In the genomic region with DNA sequence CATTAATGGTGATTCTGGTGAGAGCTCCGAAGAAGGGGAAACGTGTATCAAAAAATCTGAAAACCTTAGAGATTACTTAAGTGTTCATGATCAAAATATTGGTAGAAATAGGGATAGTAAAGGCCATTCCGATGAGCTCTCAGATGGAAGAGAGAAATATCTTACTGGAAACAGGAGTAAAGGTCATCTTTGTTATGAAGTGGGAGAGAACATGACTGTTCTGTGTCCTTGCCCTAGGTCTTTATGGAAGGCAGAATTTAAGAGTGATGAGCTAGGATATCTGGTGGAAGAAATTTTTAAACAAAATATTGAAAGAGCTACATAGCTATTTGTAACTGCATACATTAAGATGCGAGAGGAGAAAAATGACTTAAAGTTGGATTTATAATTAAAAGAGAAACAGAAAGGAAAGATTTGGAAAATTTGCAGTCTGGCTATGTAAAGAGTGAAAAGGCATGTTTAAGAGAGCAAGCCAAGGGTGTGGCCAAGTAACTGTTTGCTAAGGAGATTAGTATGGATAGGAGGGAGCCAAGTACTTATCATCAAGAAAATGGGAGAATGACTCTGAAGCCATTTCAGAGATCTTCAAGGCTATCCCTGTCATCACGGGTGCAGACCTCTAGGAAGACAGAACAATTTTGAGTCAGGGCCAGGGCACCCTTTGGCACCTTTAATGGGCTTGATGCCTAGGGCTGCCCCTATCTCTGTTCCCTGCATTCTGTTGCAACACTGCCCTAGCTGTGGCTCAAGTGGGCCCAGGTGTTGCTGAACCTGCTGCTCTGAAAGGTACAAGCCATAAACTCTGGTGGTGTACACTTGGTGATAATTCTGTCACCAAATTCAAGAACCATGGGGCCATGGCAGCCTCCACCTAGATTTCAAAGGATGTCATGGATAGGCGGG, we compare ENCODE assay signal across 26 cellular contexts. TPM values are rescaled to one million over a fixed set of nuclear protein-coding genes. Genes with fewer than 3 reads are reported as not detected.
DNase-seq lines count a peak whose midpoint lies in the region; ATAC-seq, FAIRE-seq and TF ChIP-seq lines count a peak whose summit lies in the region.
"Had no signal": no experiment of that assay in that cellular context is flagged by ENCODE, and none has a peak within 500 bp of the region (broad histone marks: within the 10 kb centered on the region; RNA-seq: fewer than 3 reads in every experiment).

No MANE protein-coding gene starts in this region.

- no peak overlapping the region for H2AFZ ChIP-seq in HepG2 (ENCODE audit: low read length)
- H2AFZ ChIP-seq: GM23338, neural progenitor cell had no signal

- DNase-seq in Right ventricle myocardium superior (peak; percentile 46), right atrium auricular region (ENCODE audit: low spot score) (no peak), fibroblast of mammary gland (ENCODE audit: low read depth) (peak; percentile 19), HepG2 (ENCODE audit: low spot score) (no peak), vagina (ENCODE audit: extremely low spot score in 2 of 2) (no peak), urothelium cell line (ENCODE audit: low spot score) (no peak), GM20000 (ENCODE audit: low spot score) (no peak)
- DNase-seq: activated CD4-positive, alpha-beta T cell treated with anti-CD3 and anti-CD28 coated beads, Interleukin-2, amount 10 ng/mL, durations not matched to agents 24 days and 14 days; activated CD8-positive, alpha-beta memory T cell treated with anti-CD3 and anti-CD28 coated beads, Interleukin-2, amount 10 ng/mL, durations not matched to agents 7 days and 5 days; cerebellar nuclear complex; COR-L47; DMS79 treated with DMSO at 0.1 percent for 48 hours; NCI-H1105 treated with DMSO at 0.1 percent for 48 hours; NCI-H2081; NCI-H510A; NK-92 treated with Interleukin-12 subunit alpha and Interleukin-12 subunit beta, amount 100 ng/mL, for 24 hours; stimulated activated CD4-positive, alpha-beta T cell treated with anti-CD3 and anti-CD28 coated beads, Interleukin-12 subunit alpha, Interleukin-12 subunit beta, amount 100 ng/mL, for 4 hours; stimulated activated naive CD8-positive, alpha-beta T cell treated with anti-CD3 and anti-CD28 coated beads, Interleukin-15, amount 100 ng/mL, for 72 hours; T-helper 2 cell; transverse colon had no signal

- H3K4me1 ChIP-seq in right atrium auricular region (peaks cover 0 to 24% of the 10 kb centered on the region in 2 donors), HepG2 (ENCODE audit: insufficient read depth, low read length) (peaks cover 38% of the 10 kb centered on the region), vagina (peaks cover 46% of the 10 kb centered on the region)
- H3K4me1 ChIP-seq: ascending aorta had no signal

- H3K9ac ChIP-seq in HepG2 (ENCODE audit: insufficient read depth, low read depth, low read length): no peak overlapping the region
- H3K9ac ChIP-seq: neural progenitor cell had no signal

- peaks cover 84% of the 10 kb centered on the region for H3K79me2 ChIP-seq in HepG2 (ENCODE audit: insufficient read depth, low read length)

- H3K9me3 ChIP-seq in right atrium auricular region (no peaks in the 10 kb centered on the region), HepG2 (ENCODE audit: low read length) (no peaks in the 10 kb centered on the region), vagina (no peaks in the 10 kb centered on the region)
- H3K9me3 ChIP-seq: ascending aorta, transverse colon had no signal

- WGBS in HepG2 (ENCODE audit: low lambda C conversion rate): 90% methylated on average over 6 of the region's 6 CpGs

- TF ChIP-seq CTCF in right atrium auricular region (IDR thresholded peaks at IDR 0.05) (no peak), fibroblast of mammary gland (conservative IDR thresholded peaks at IDR 0.05; ENCODE audit: control insufficient read depth, insufficient read depth, low read depth, low read length) (no peak), HepG2 (CRISPR knock-in tag; IDR thresholded peaks at IDR 0.05) (no peak), vagina (IDR thresholded peaks at IDR 0.05) (no peak), GM20000 (IDR thresholded peaks at IDR 0.05; ENCODE audit: extremely low read depth, missing control alignments) (no peak)

- no peak overlapping the region for H3K4me3 ChIP-seq in right atrium auricular region
- no peak overlapping the region for H3K4me3 ChIP-seq in fibroblast of mammary gland (ENCODE audit: control insufficient read depth, low read depth, low read length)
- H3K4me3 ChIP-seq in HepG2 (replicated peaks in 1 of 3; ENCODE audit: insufficient read depth in 1 of 3, low read depth in 2 of 3, low read length in 3 of 3): no peak overlapping the region
- no peak overlapping the region for H3K4me3 ChIP-seq in vagina
- H3K4me3 ChIP-seq: ascending aorta, GM23338, neural progenitor cell, SK-N-MC, transverse colon had no signal

- no peak for TF ChIP-seq POLR2A in HepG2 (IDR thresholded peaks at IDR 0.05; ENCODE audit: insufficient read depth in 1 of 2, low read depth in 2 of 2, low read length in 2 of 2)
- no peak for TF ChIP-seq POLR2A in vagina (IDR thresholded peaks at IDR 0.05)

- H3K4me2 ChIP-seq in HepG2 (ENCODE audit: low read depth, low read length): no peak overlapping the region
- H3K4me2 ChIP-seq: GM23338, neural progenitor cell had no signal

- intact Hi-C loops in Right ventricle myocardium superior (cut with DNase I) (no loop called here), HepG2 (cut with micrococcal nuclease; ENCODE audit: unreplicated experiment) (no loop called here), vagina (cut with DNase I) (no loop called here)

- peak; percentile 85 for ATAC-seq in Right ventricle myocardium superior (ENCODE audit: poor library complexity)
- no peak; the same call in 2 of the 3 replicates for ATAC-seq in HepG2
- no peak for ATAC-seq in GM18867 (IDR thresholded peaks at IDR 0.05; ENCODE audit: unreplicated experiment)
- ATAC-seq: activated CD8-positive, alpha-beta memory T cell treated with anti-CD3 and anti-CD28 coated beads, Interleukin-2, amount 10 ng/mL, durations not matched to agents 7 days and 5 days; GM23338; stimulated activated naive CD8-positive, alpha-beta T cell treated with anti-CD3 and anti-CD28 coated beads, Interleukin-15, amount 100 ng/mL, for 72 hours had no signal

- H4K20me1 ChIP-seq in HepG2 (ENCODE audit: insufficient read depth, low read length): no peaks in the 10 kb centered on the region

- no peak for TF ChIP-seq RAD21 in HepG2 (CRISPR knock-in tag; IDR thresholded peaks at IDR 0.05)

- BruUV-seq in HepG2 (replicated peaks; lab: Mats Ljungman, UMichigan): no TSS peak

- in situ Hi-C loops in HepG2 (cut with HindIII; ENCODE audit: extremely low pct_ligation_motif_present, low pct_unique_long_range_greater_than_20kb): no loop called here

- H3K27me3 ChIP-seq in right atrium auricular region (no peaks in the 10 kb centered on the region), HepG2 (ENCODE audit: control insufficient read depth in 1 of 2, insufficient read depth in 2 of 2, low read length in 2 of 2) (no peaks in the 10 kb centered on the region), vagina (no peaks in the 10 kb centered on the region)
- H3K27me3 ChIP-seq: ascending aorta, neural progenitor cell, transverse colon had no signal

- H3K27ac ChIP-seq in right atrium auricular region: no peak overlapping the region
- H3K27ac ChIP-seq in HepG2 (ENCODE audit: extremely low read length, insufficient read depth, low read length): no peak overlapping the region
- H3K27ac ChIP-seq in vagina: peak overlapping the region; percentile 35
- H3K27ac ChIP-seq: ascending aorta, neural progenitor cell, SK-N-MC, transverse colon had no signal

- no peaks in the 10 kb centered on the region for H3K36me3 ChIP-seq in right atrium auricular region
- H3K36me3 ChIP-seq in HepG2 (replicated peaks in 1 of 2; ENCODE audit: control insufficient read depth in 1 of 2, insufficient read depth in 2 of 2, low read length in 2 of 2): peaks cover 0 to 3% of the 10 kb centered on the region in 2 experiments; a peak in 3 of 5 replicates
- H3K36me3 ChIP-seq in vagina: no peaks in the 10 kb centered on the region
- H3K36me3 ChIP-seq: ascending aorta, neural progenitor cell, transverse colon had no signal

- FAIRE-seq in HepG2 (lab: Jason Lieb, UNC) (no peak), urothelium cell line (lab: Jason Lieb, UNC) (no peak)
- FAIRE-seq: RCC 7860 had no signal

- TF ChIP-seq EP300 in HepG2 (IDR thresholded peaks at IDR 0.05; ENCODE audit: low read depth in 2 of 2, low read length in 2 of 2): no peak
- no peak for TF ChIP-seq EP300 in HepG2 (CRISPR knock-in tag; IDR thresholded peaks at IDR 0.05; ENCODE audit: borderline replicate concordance)

- POLR2A ChIA-PET in HepG2 (lab: Yijun Ruan, JAX): interaction anchor here (0.6 to 0.9 kb wide), 2 partner anchors 44 to 791 kb away, joined by 3 to 4 read pairs; no protein-coding TSS in a partner anchor

- CTCF ChIA-PET in HepG2 (lab: Yijun Ruan, JAX; ENCODE audit: low intra/inter-chr PET ratio, low total read pairs): no interaction called here

TF ChIP-seq in HepG2, 621 proteins besides CTCF, POLR2A, EP300 and RAD21 (continues in another document):
- TF ChIP-seq ZNF546 (CRISPR knock-in tag; conservative IDR thresholded peaks at IDR 0.05) (no peak), MAFK (conservative IDR thresholded peaks at IDR 0.05 in 1 of 2, IDR thresholded peaks at IDR 0.05 in 1 of 2; ENCODE audit: low read length in 2 of 2) (no peak)

RNA-seq across cellular contexts. Expression of gene SLMAP, which starts 27.3 kb away (rescaled TPM):
- 274 TPM for total RNA-seq in Right ventricle myocardium superior
- 100 to 1,000 TPM; 220 to 256 TPM for total RNA-seq in right atrium auricular region
- total RNA-seq in HepG2 (2016; rRNA removed; fragmentation: Illumina TruSeq; extraction: Trizol): 48.3 and 61.3 TPM in 2 replicates
- 16.5 and 17.6 TPM in 2 replicates for total RNA-seq in HepG2 (2016; cell fraction: cytosol; rRNA removed; fragmentation: Illumina TruSeq; extraction: Trizol; ENCODE audit: low read depth)
- 50.5 and 56.8 TPM in 2 replicates for total RNA-seq in HepG2 (2016; cell fraction: insoluble cytoplasmic fraction; rRNA removed; fragmentation: Illumina TruSeq; extraction: Trizol)
- total RNA-seq in HepG2 (2016; cell fraction: membrane; rRNA removed; fragmentation: Illumina TruSeq; extraction: Trizol): 26.6 and 29.2 TPM in 2 replicates
- 55.6 and 65.7 TPM in 2 replicates for total RNA-seq in HepG2 (2016; cell fraction: nucleus; rRNA removed; fragmentation: Illumina TruSeq; extraction: Trizol)
- polyA plus RNA-seq in HepG2 (2011; rRNA removed): 23.2 and 24.0 TPM in 2 replicates
- 10.0 and 15.1 TPM in 2 replicates for polyA plus RNA-seq in HepG2 (2011; cell fraction: cytosol; rRNA removed)
- 21.3 and 27.5 TPM in 2 replicates for polyA plus RNA-seq in HepG2 (2011; cell fraction: nucleus; rRNA removed)
- polyA plus RNA-seq in HepG2 (2012): 21.8 and 25.6 TPM in 2 replicates
- 1.7 and 2.2 TPM in 2 replicates for polyA plus RNA-seq in HepG2 (2016; cell fraction: cytosol; fragmentation: Illumina TruSeq; extraction: Trizol; ENCODE audit: low read depth)
- polyA plus RNA-seq in HepG2 (2016; cell fraction: insoluble cytoplasmic fraction; fragmentation: Illumina TruSeq; extraction: Trizol; ENCODE audit: low read depth): 40.5 and 40.7 TPM in 2 replicates
- polyA plus RNA-seq in HepG2 (2016; cell fraction: membrane; fragmentation: Illumina TruSeq; extraction: Trizol; ENCODE audit: low read depth): 10.4 and 10.5 TPM in 2 replicates
- polyA plus RNA-seq in HepG2 (2016; cell fraction: nucleus; fragmentation: Illumina TruSeq; extraction: Trizol; ENCODE audit: insufficient read depth, low read depth): 44.5 and 45.1 TPM in 2 replicates
- 90.9 and 106 TPM in 2 replicates for polyA minus RNA-seq in HepG2 (2011; rRNA and poly(A)+ RNA removed; ENCODE audit: low replicate concordance)
- 36.1 and 37.0 TPM in 2 replicates for polyA minus RNA-seq in HepG2 (2011; cell fraction: cytosol; rRNA and poly(A)+ RNA removed)
- 122 and 124 TPM in 2 replicates for polyA minus RNA-seq in HepG2 (2011; cell fraction: nucleus; rRNA and poly(A)+ RNA removed)
- 102 TPM for total RNA-seq in vagina

Comparison
In these comparisons a context has a peak if more than half of its experiments do, and no peak if none do; other contexts are left out.
1. DNase-seq: peak in Right ventricle myocardium superior (single experiment) and fibroblast of mammary gland (single experiment); none in right atrium auricular region (single experiment), HepG2 (single experiment), vagina (0 of 2), urothelium cell line (single experiment) and GM20000 (single experiment).